24 cellular contexts compared by ENCODE assay signal in the genomic region with DNA sequence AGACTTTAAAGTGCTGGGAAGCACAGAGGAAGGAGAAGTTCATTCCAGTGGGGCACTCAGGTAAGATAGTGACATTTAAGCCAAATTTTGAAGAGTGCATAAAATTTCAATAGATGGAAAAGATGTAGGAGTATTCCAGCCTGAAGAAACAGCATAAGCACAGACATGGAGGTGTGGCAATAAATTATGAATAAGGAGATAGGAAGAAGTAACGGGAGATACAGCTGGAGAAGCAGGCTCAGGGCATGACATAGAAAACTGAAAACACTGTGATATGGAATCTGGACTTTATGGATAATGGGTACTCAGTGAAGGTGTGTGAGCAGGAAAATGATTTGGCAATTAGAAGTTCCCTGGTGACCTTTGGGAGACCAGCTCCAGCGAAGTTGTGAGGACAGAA. TPM values are rescaled to one million over a fixed set of nuclear protein-coding genes. Genes with fewer than 3 reads are reported as not detected.
DNase-seq lines count a peak whose midpoint lies in the region; ATAC-seq, FAIRE-seq and TF ChIP-seq lines count a peak whose summit lies in the region.
"Had no signal": no experiment of that assay in that cellular context is flagged by ENCODE, and none has a peak within 500 bp of the region (broad histone marks: within the 10 kb centered on the region; RNA-seq: fewer than 3 reads in every experiment).

No MANE protein-coding gene starts in this region.

- no peaks in the 10 kb centered on the region for H3K79me2 ChIP-seq in osteoblast (ENCODE audit: insufficient read depth, low read length)

- FAIRE-seq in RCC 7860 (lab: Jason Lieb, UNC) (no peak), HTR-8/SVneo (lab: Jason Lieb, UNC) (no peak)

- TF ChIP-seq CTCF in coronary artery (IDR thresholded peaks at IDR 0.05), result no peak
- TF ChIP-seq CTCF in osteoblast (IDR thresholded peaks at IDR 0.05; ENCODE audit: extremely low read depth, low read depth, low read length), result no peak
- TF ChIP-seq CTCF in WERI-Rb-1 (IDR thresholded peaks at IDR 0.05; ENCODE audit: low read depth, low read length), result no peak

- intact Hi-C loops in Right ventricle myocardium inferior (cut with DNase I), result no loop called here

- H3K27me3 ChIP-seq in osteoblast (ENCODE audit: insufficient read depth, low read length) (no peaks in the 10 kb centered on the region), WERI-Rb-1 (ENCODE audit: insufficient read depth, low read depth, severe bottlenecking) (no peaks in the 10 kb centered on the region)
- H3K27me3 ChIP-seq: esophagus squamous epithelium, gastrocnemius medialis, ovary, stomach, thyroid gland had no signal

- no peak for ATAC-seq in Right ventricle myocardium inferior
- ATAC-seq: activated naive CD8-positive, alpha-beta T cell treated with anti-CD3 and anti-CD28 coated beads, Interleukin-2, amount 50 U/mL, for 24 hours; GM23338; natural killer cell had no signal

- DNase-seq in RCC 7860 (ENCODE audit: low spot score) (peak; percentile 26), coronary artery (ENCODE audit: low spot score) (no peak), osteoblast (ENCODE audit: insufficient read length, low spot score, missing footprints) (no peak), Right ventricle myocardium inferior (ENCODE audit: missing footprints) (no peak), WERI-Rb-1 (no peak), NCI-H1694 treated with DMSO at 0.1 percent for 48 hours (lab: John Stamatoyannopoulos, UW) (no peak), HTR-8/SVneo (ENCODE audit: insufficient read length, low spot score) (no peak)
- DNase-seq: activated CD4-positive, alpha-beta T cell treated with anti-CD3 and anti-CD28 coated beads, Interleukin-2, amount 50 U/mL, for 4 hours; activated naive CD4-positive, alpha-beta T cell; activated naive CD8-positive, alpha-beta T cell treated with anti-CD3 and anti-CD28 coated beads, Interleukin-2, amount 50 U/mL, for 24 hours; Caco-2; esophagus squamous epithelium; Kasumi-1; lower lobe of right lung; natural killer cell; NCI-H774; RPMI8226; stomach; thyroid gland had no signal

- no peaks in the 10 kb centered on the region for H4K20me1 ChIP-seq in osteoblast (ENCODE audit: insufficient read depth, low read length)

- H3K4me3 ChIP-seq in coronary artery, result no peak overlapping the region
- H3K4me3 ChIP-seq in osteoblast (ENCODE audit: insufficient read depth, low read length), result no peak overlapping the region
- H3K4me3 ChIP-seq in WERI-Rb-1 (ENCODE audit: low read depth, low read length), result no peak overlapping the region
- H3K4me3 ChIP-seq: esophagus squamous epithelium, gastrocnemius medialis, GM23338, lower lobe of right lung, ovary, SK-N-MC, stomach, thyroid gland had no signal

- peaks cover 42% of the 10 kb centered on the region for H3K4me1 ChIP-seq in osteoblast (ENCODE audit: insufficient read depth, low read length)
- H3K4me1 ChIP-seq: esophagus squamous epithelium, gastrocnemius medialis, lower lobe of right lung, stomach had no signal

- peak overlapping the region; percentile 66 for H3K4me2 ChIP-seq in osteoblast (ENCODE audit: insufficient read depth, low read length)
- H3K4me2 ChIP-seq: GM23338 had no signal

- peak overlapping the region; percentile 4 to 42 for H3K27ac ChIP-seq in coronary artery
- H3K27ac ChIP-seq in osteoblast (ENCODE audit: low read depth, low read length), result peak overlapping the region; percentile 99
- no peak overlapping the region for H3K27ac ChIP-seq in WERI-Rb-1
- H3K27ac ChIP-seq: C4-2B, lower lobe of right lung, SK-N-MC, thyroid gland had no signal

- H3K9me3 ChIP-seq in osteoblast (ENCODE audit: low read depth, low read length) (no peaks in the 10 kb centered on the region), WERI-Rb-1 (ENCODE audit: severe bottlenecking) (no peaks in the 10 kb centered on the region)
- H3K9me3 ChIP-seq: Caco-2, esophagus squamous epithelium, gastrocnemius medialis, lower lobe of right lung, ovary, stomach, thyroid gland had no signal

- no peak overlapping the region for H2AFZ ChIP-seq in osteoblast (ENCODE audit: low read length)
- H2AFZ ChIP-seq: GM23338 had no signal

- H3K36me3 ChIP-seq in osteoblast (ENCODE audit: insufficient read depth, low read length) (no peaks in the 10 kb centered on the region), WERI-Rb-1 (no peaks in the 10 kb centered on the region)
- H3K36me3 ChIP-seq: esophagus squamous epithelium, gastrocnemius medialis, lower lobe of right lung, ovary, stomach, thyroid gland had no signal

RNA-seq across cellular contexts. Expression of a gene that starts 33.3 kb away (rescaled TPM):
- total RNA-seq in osteoblast (8.7 and 19.2 TPM in 2 replicates), Right ventricle myocardium inferior (not detected)
- total RNA-seq: Caco-2, GM23338, natural killer cell had no signal
